Comparison of ENCODE assay signal across 9 cellular contexts in the genomic region with DNA sequence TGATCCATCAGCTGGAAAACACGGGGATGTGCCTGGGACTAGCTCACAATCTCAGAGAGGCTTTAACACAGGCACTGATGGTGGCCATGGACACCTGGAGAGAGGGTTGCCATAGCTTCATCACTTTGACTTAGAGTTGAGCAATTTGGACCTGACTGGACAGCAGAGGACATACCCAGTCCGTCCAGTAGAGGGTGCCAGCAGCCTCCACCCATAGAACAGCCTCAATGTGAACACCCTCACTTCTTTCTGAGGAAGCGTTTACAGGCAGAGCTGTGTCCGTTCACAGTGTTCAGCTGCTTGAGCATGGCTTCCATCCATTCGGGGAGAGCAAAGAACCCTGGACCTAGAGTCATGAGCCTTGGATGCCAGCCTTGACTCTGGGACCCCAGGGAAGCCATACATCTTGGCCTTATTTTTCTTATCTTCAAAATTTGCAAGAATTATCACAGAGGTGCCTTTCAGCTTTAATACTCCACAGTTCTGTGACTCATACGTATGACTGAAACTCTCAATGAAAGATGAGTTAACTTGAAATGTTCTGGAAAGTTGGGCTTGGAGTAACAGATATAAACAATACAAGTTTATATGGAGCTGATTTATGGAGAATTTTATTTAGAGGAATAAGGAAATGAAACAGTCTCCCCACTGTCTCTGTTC.
DNase-seq lines count a peak whose midpoint lies in the region; ATAC-seq and TF ChIP-seq lines count a peak whose summit lies in the region.
"Had no signal": no experiment of that assay in that cellular context is flagged by ENCODE, and none has a peak within 500 bp of the region (broad histone marks: within the 10 kb centered on the region; RNA-seq: fewer than 3 reads in every experiment).

No MANE protein-coding gene starts in this region.

- H3K9me3 ChIP-seq in CD4-positive, CD25-positive, alpha-beta regulatory T cell (ENCODE audit: control insufficient read depth in 2 of 2, low read length in 2 of 2): no peaks in the 10 kb centered on the region
- no peaks in the 10 kb centered on the region for H3K9me3 ChIP-seq in ovary
- no peaks in the 10 kb centered on the region for H3K9me3 ChIP-seq in vagina

- no peak overlapping the region for H3K27ac ChIP-seq in CD4-positive, CD25-positive, alpha-beta regulatory T cell (ENCODE audit: insufficient read depth, low read length, poor library complexity, severe bottlenecking)
- no peak overlapping the region for H3K27ac ChIP-seq in ovary
- H3K27ac ChIP-seq in vagina: no peak overlapping the region
- H3K27ac ChIP-seq: SK-N-MC had no signal

- H3K4me1 Mint-ChIP-seq in CD4-positive, CD25-positive, alpha-beta regulatory T cell: no peaks in the 10 kb centered on the region

- H3K4me3 Mint-ChIP-seq in CD4-positive, CD25-positive, alpha-beta regulatory T cell: no peak overlapping the region

- no peak for ATAC-seq in CD4-positive, CD25-positive, alpha-beta regulatory T cell (ENCODE audit: low read depth in 2 of 2)
- ATAC-seq in GM18909 (IDR thresholded peaks at IDR 0.05; ENCODE audit: poor library complexity, unreplicated experiment): peak; percentile 77
- peak; percentile 79 for ATAC-seq in HG03378 (IDR thresholded peaks at IDR 0.05; ENCODE audit: unreplicated experiment)

- no peaks in the 10 kb centered on the region for H3K36me3 Mint-ChIP-seq in CD4-positive, CD25-positive, alpha-beta regulatory T cell

- peak in 2 of 3 donors; percentile 5 to 39 for DNase-seq in CD4-positive, CD25-positive, alpha-beta regulatory T cell
- DNase-seq in NOMO-1 treated with dmso at 0.1 percent for 144 hours (lab: John Stamatoyannopoulos, UW; ENCODE audit: unreplicated experiment) (peak; percentile 4), germinal center (ENCODE audit: low spot score) (peak; percentile 61), ovary (peak in 4 of 5 donors; percentile 14 to 50 (median 24)), vagina (ENCODE audit: extremely low spot score in 2 of 2) (no peak)
- DNase-seq in activated T-cell treated with anti-CD3 and anti-CD28 coated beads, Interleukin-2, amount 50 U/mL, for 48 hours: peak; percentile 50 to 66

- TF ChIP-seq CTCF in ovary (IDR thresholded peaks at IDR 0.05): no peak
- TF ChIP-seq CTCF in vagina (IDR thresholded peaks at IDR 0.05): peak in 2 of 3 experiments; percentile 5 to 58

- peaks cover 4% of the 10 kb centered on the region for H3K27me3 Mint-ChIP-seq in CD4-positive, CD25-positive, alpha-beta regulatory T cell

- no peaks in the 10 kb centered on the region for H3K36me3 ChIP-seq in CD4-positive, CD25-positive, alpha-beta regulatory T cell (ENCODE audit: control insufficient read depth, insufficient read depth, low read length)
- no peaks in the 10 kb centered on the region for H3K36me3 ChIP-seq in ovary
- no peaks in the 10 kb centered on the region for H3K36me3 ChIP-seq in vagina

- H3K9me3 Mint-ChIP-seq in CD4-positive, CD25-positive, alpha-beta regulatory T cell: peaks cover 0 to 6% (median 0%) of the 10 kb centered on the region in 7 donors

- intact Hi-C loops in ovary (cut with DNase I): no loop called here
- intact Hi-C loops in vagina (cut with DNase I): no loop called here

- H3K4me1 ChIP-seq in CD4-positive, CD25-positive, alpha-beta regulatory T cell (ENCODE audit: control insufficient read depth, insufficient read depth, low read length, poor library complexity, severe bottlenecking): no peaks in the 10 kb centered on the region
- H3K4me1 ChIP-seq in ovary (ENCODE audit: insufficient read depth): no peaks in the 10 kb centered on the region
- H3K4me1 ChIP-seq in vagina: no peaks in the 10 kb centered on the region

- TF ChIP-seq EP300 in ovary (IDR thresholded peaks at IDR 0.05): no peak

- 32 to 45% (median 43%) methylated on average over 6 of the region's 6 CpGs for WGBS in ovary, 3 donors

- H3K4me3 ChIP-seq in CD4-positive, CD25-positive, alpha-beta regulatory T cell (ENCODE audit: low read depth, low read length): no peak overlapping the region
- H3K4me3 ChIP-seq in ovary: no peak overlapping the region
- no peak overlapping the region for H3K4me3 ChIP-seq in vagina
- H3K4me3 ChIP-seq: SK-N-MC had no signal

- H3K27ac Mint-ChIP-seq in CD4-positive, CD25-positive, alpha-beta regulatory T cell: no peak overlapping the region

- H3K27me3 ChIP-seq in CD4-positive, CD25-positive, alpha-beta regulatory T cell (ENCODE audit: control insufficient read depth, insufficient read depth, low read length): no peaks in the 10 kb centered on the region
- H3K27me3 ChIP-seq in ovary (no peaks in the 10 kb centered on the region), vagina (no peaks in the 10 kb centered on the region)

- no peak for TF ChIP-seq POLR2A in ovary (IDR thresholded peaks at IDR 0.05)
- no peak for TF ChIP-seq POLR2A in vagina (IDR thresholded peaks at IDR 0.05)

Comparison
In these comparisons a context has a peak if more than half of its experiments do, and no peak if none do; other contexts are left out.
1. ATAC-seq: peak in GM18909 (single experiment) and HG03378 (single experiment); none in CD4-positive, CD25-positive, alpha-beta regulatory T cell (0 of 2).
2. DNase-seq: peak in CD4-positive, CD25-positive, alpha-beta regulatory T cell (2 of 3), NOMO-1 treated with dmso at 0.1 percent for 144 hours (single experiment), activated T-cell treated with anti-CD3 and anti-CD28 coated beads, Interleukin-2, amount 50 U/mL, for 48 hours (2 of 2), germinal center (single experiment) and ovary (4 of 5); none in vagina (0 of 2).
3. CTCF ChIP-seq: peak in vagina (2 of 3); none in ovary (0 of 3).